ENCODE assay signal across 24 cellular contexts in genomic region chr5:159775890-159776289, GRCh38.
"Had no signal": no experiment of that assay in that cellular context is flagged by ENCODE, and none has a peak within 500 bp of the region (broad histone marks: within the 10 kb centered on the region; RNA-seq: fewer than 3 reads in every experiment).

No MANE protein-coding gene starts in this region.

- H3K4me2 ChIP-seq: smooth muscle cell had no signal

- H3K4me3 ChIP-seq: pancreas, right lobe of liver, smooth muscle cell, tibial nerve had no signal

- H3K9me3 ChIP-seq: pancreas, right lobe of liver, tibial nerve had no signal

- H3K27ac Mint-ChIP-seq: brain, endodermal cell had no signal

- H3K4me3 Mint-ChIP-seq: endodermal cell, natural killer cell had no signal

- H3K9me3 Mint-ChIP-seq: endodermal cell, natural killer cell had no signal

- H3K36me3 ChIP-seq: pancreas, right lobe of liver, tibial nerve, WERI-Rb-1 had no signal

- H3K36me3 Mint-ChIP-seq: brain, natural killer cell had no signal

- H3K4me1 ChIP-seq: pancreas had no signal

- ATAC-seq: left cardiac atrium, natural killer cell, pancreas, right lobe of liver, SK-N-SH treated with all-trans-retinoic acid at 6 μM for 48 hours had no signal

- DNase-seq: activated CD4-positive, alpha-beta T cell treated with anti-CD3 and anti-CD28 coated beads for 1 hour; activated CD4-positive, alpha-beta T cell treated with anti-CD3 and anti-CD28 coated beads, Interleukin-2, amount 50 U/mL, for 4 hours; activated naive CD4-positive, alpha-beta T cell treated with anti-CD3 and anti-CD28 coated beads, Interleukin-2, amount 50 U/mL, for 16 hours; activated T-cell treated with anti-CD3 and anti-CD28 coated beads for 4 hours; caudate nucleus; endodermal cell; foreskin melanocyte; glutamatergic neuron; hippocampal formation; left cardiac atrium; mesenchymal stem cell; natural killer cell; pancreas; right lobe of liver; stimulated activated CD4-positive, alpha-beta T cell treated with anti-CD3 and anti-CD28 coated beads, Interleukin-4, amount 100 ng/mL, for 1 hour; WERI-Rb-1 had no signal

- H3K27me3 ChIP-seq: pancreas, right lobe of liver, tibial nerve had no signal

- H3K27ac ChIP-seq: epithelial cell of prostate, pancreas, right lobe of liver, tibial nerve, WERI-Rb-1 had no signal

- FAIRE-seq: colon, islet of Langerhans, pancreas, urothelium cell line had no signal
